ENCODE assay signal across 11 cellular contexts in genomic region chr7:108456845-108457540, GRCh38. TPM values are rescaled to one million over a fixed set of nuclear protein-coding genes. Genes with fewer than 3 reads are reported as not detected.
A peak's percentile ranks its signal among the peaks of the same experiment; 100 is the strongest.
DNase-seq lines count a peak whose midpoint lies in the region; ATAC-seq and TF ChIP-seq lines count a peak whose summit lies in the region.
"Had no signal": no experiment of that assay in that cellular context is flagged by ENCODE, and none has a peak within 500 bp of the region (broad histone marks: within the 10 kb centered on the region; RNA-seq: fewer than 3 reads in every experiment).

No MANE protein-coding gene starts in this region.

- H3K9me3 ChIP-seq in WERI-Rb-1 (ENCODE audit: severe bottlenecking): no peaks in the 10 kb centered on the region
- no peaks in the 10 kb centered on the region for H3K9me3 ChIP-seq in skeletal muscle satellite cell (replicated peaks; ENCODE audit: low read length)
- H3K9me3 ChIP-seq: gastrocnemius medialis, prostate gland had no signal

- TF ChIP-seq CTCF in WERI-Rb-1 (IDR thresholded peaks at IDR 0.05; ENCODE audit: low read depth, low read length) (no peak), fibroblast of pulmonary artery (IDR thresholded peaks at IDR 0.05; ENCODE audit: low read length, missing control alignments) (no peak)

- DNase-seq in NCI-H2171 treated with DMSO at 0.1 percent for 48 hours (lab: John Stamatoyannopoulos, UW) (peak; percentile 38), NCI-H2171 (lab: John Stamatoyannopoulos, UW) (no peak), WERI-Rb-1 (no peak), fibroblast of pulmonary artery (ENCODE audit: low read depth) (no peak), NCI-H748 treated with DMSO at 0.1 percent for 48 hours (lab: John Stamatoyannopoulos, UW) (no peak), NCI-H187 treated with DMSO at 0.1 percent for 48 hours (lab: John Stamatoyannopoulos, UW) (no peak)
- DNase-seq: gastrocnemius medialis, PC-3 had no signal

- H3K4me2 ChIP-seq in skeletal muscle satellite cell (ENCODE audit: low read length): peak overlapping the region; percentile 95

- no peak for ATAC-seq in GM18867 (IDR thresholded peaks at IDR 0.05; ENCODE audit: unreplicated experiment)
- ATAC-seq: gastrocnemius medialis had no signal

- peaks cover 10% of the 10 kb centered on the region for H3K4me1 ChIP-seq in skeletal muscle satellite cell (ENCODE audit: control insufficient read depth, insufficient read depth, low read length)

- H3K27me3 ChIP-seq in WERI-Rb-1 (ENCODE audit: insufficient read depth, low read depth, severe bottlenecking) (no peaks in the 10 kb centered on the region), skeletal muscle satellite cell (ENCODE audit: control insufficient read depth, insufficient read depth, low read length) (peaks cover 8% of the 10 kb centered on the region)

- H3K36me3 ChIP-seq in WERI-Rb-1: no peaks in the 10 kb centered on the region
- H3K36me3 ChIP-seq in skeletal muscle satellite cell (ENCODE audit: insufficient read depth, low read length): no peaks in the 10 kb centered on the region
- H3K36me3 ChIP-seq: gastrocnemius medialis, prostate gland had no signal

- H3K4me3 ChIP-seq in WERI-Rb-1 (ENCODE audit: low read depth, low read length) (peak overlapping the region; percentile 70), fibroblast of pulmonary artery (replicated peaks; ENCODE audit: low read depth, low read length) (peak overlapping the region; percentile 74), skeletal muscle satellite cell (ENCODE audit: low read length) (no peak overlapping the region)

- no peak overlapping the region for H3K9ac ChIP-seq in skeletal muscle satellite cell (ENCODE audit: low read depth, low read length)

- no peak overlapping the region for H3K27ac ChIP-seq in WERI-Rb-1
- H3K27ac ChIP-seq: gastrocnemius medialis, prostate gland had no signal

RNA-seq across cellular contexts. Expression of gene NRCAM, which starts 0.8 kb away (rescaled TPM):
- 7.1 and 15.1 TPM in 2 replicates for total RNA-seq in skeletal muscle satellite cell (2012; rRNA removed)
- total RNA-seq: PC-3 had no signal
